1 cellular context compared by ENCODE assay signal in genomic region chr17:78745407-78746088, GRCh38.
TF ChIP-seq lines count a peak whose summit lies in the region.

No MANE protein-coding gene starts in this region.

TF ChIP-seq in K562, 482 proteins besides CTCF, POLR2A, EP300 and RAD21 (continued from another document):
- TF ChIP-seq ZNF518B (CRISPR knock-in tag; IDR thresholded peaks at IDR 0.05) = no peak
TF ChIP-seq in K562: peak in this region for 5.
